10 cellular contexts compared by ENCODE assay signal in the genomic region with DNA sequence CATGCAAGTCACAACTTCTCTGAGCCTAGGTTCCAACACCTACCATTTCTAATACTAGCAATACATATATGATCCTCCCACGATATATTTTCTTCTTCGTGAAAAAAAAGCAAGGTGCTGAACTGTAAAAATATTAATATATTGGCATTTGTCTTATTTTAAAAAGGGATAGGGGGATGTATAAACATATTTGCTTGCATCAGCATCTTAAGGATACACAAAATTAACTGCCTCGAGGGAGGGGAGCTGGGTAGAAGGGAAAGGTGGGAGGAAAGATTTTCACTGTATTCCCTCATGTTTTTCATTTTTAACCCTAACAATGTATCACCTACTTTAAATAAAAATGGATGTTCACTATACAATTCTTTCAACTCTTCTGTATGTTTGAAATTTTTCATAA. TPM values are rescaled to one million over a fixed set of nuclear protein-coding genes. Genes with fewer than 3 reads are reported as not detected.
A peak's percentile ranks its signal among the peaks of the same experiment; 100 is the strongest.
DNase-seq lines count a peak whose midpoint lies in the region; ATAC-seq and TF ChIP-seq lines count a peak whose summit lies in the region.
"Had no signal": no experiment of that assay in that cellular context is flagged by ENCODE, and none has a peak within 500 bp of the region (broad histone marks: within the 10 kb centered on the region; RNA-seq: fewer than 3 reads in every experiment).

No MANE protein-coding gene starts in this region.

- dilution Hi-C loops in mammary epithelial cell (cut with HindIII; ENCODE audit: low sequenced_read_pairs), result no loop called here

- peak overlapping the region; percentile 41 for H3K27ac ChIP-seq in CD4-positive, CD25-positive, alpha-beta regulatory T cell (ENCODE audit: insufficient read depth, low read length, poor library complexity, severe bottlenecking)
- H3K27ac ChIP-seq in KMS-11, result no peak overlapping the region
- H3K27ac ChIP-seq in mammary epithelial cell (ENCODE audit: insufficient read depth, low read depth, low read length), result peak overlapping the region; percentile 92
- H3K27ac ChIP-seq in naive thymus-derived CD4-positive, alpha-beta T cell (ENCODE audit: low read depth, low read length), result peak overlapping the region; percentile 12

- H3K27me3 ChIP-seq in CD4-positive, CD25-positive, alpha-beta regulatory T cell (ENCODE audit: control insufficient read depth, insufficient read depth, low read length), result no peaks in the 10 kb centered on the region
- H3K27me3 ChIP-seq in KMS-11 (ENCODE audit: insufficient read depth, low read depth) (no peaks in the 10 kb centered on the region), mammary epithelial cell (ENCODE audit: insufficient read depth, low read length) (no peaks in the 10 kb centered on the region)
- H3K27me3 ChIP-seq in naive thymus-derived CD4-positive, alpha-beta T cell (ENCODE audit: control insufficient read depth in 2 of 2, insufficient read depth in 2 of 2, low read length in 2 of 2), result no peaks in the 10 kb centered on the region
- H3K27me3 ChIP-seq: ovary, upper lobe of left lung had no signal

- BruUV-seq in mammary epithelial cell (replicated peaks; lab: Mats Ljungman, UMichigan), result TSS peak; percentile 1

- WGBS in mammary epithelial cell (ENCODE audit: low coverage, missing lambda C conversion rate), result 8% methylated on average over 3 of the region's 3 CpGs

- H3K4me1 ChIP-seq in CD4-positive, CD25-positive, alpha-beta regulatory T cell (ENCODE audit: control insufficient read depth, insufficient read depth, low read length, poor library complexity, severe bottlenecking), result peaks cover 35% of the 10 kb centered on the region
- H3K4me1 ChIP-seq in KMS-11 (ENCODE audit: low read depth, poor library complexity, severe bottlenecking) (peaks cover 23% of the 10 kb centered on the region), mammary epithelial cell (ENCODE audit: insufficient read depth, low read length) (peaks cover 27% of the 10 kb centered on the region)
- H3K4me1 ChIP-seq in naive thymus-derived CD4-positive, alpha-beta T cell (ENCODE audit: control insufficient read depth in 2 of 2, insufficient read depth in 2 of 2, low read length in 2 of 2), result peaks cover 8 to 13% of the 10 kb centered on the region in 2 donors

- no peaks in the 10 kb centered on the region for H3K9me3 Mint-ChIP-seq in CD4-positive, CD25-positive, alpha-beta regulatory T cell
- H3K9me3 Mint-ChIP-seq in naive thymus-derived CD4-positive, alpha-beta T cell, result peaks cover 0 to 2% (median 0%) of the 10 kb centered on the region in 11 donors
- H3K9me3 Mint-ChIP-seq in activated CD8-positive, alpha-beta T cell treated with anti-CD3 and anti-CD28 coated beads for 36 hours, result no peaks in the 10 kb centered on the region

- no peaks in the 10 kb centered on the region for H3K27me3 Mint-ChIP-seq in CD4-positive, CD25-positive, alpha-beta regulatory T cell
- H3K27me3 Mint-ChIP-seq in naive thymus-derived CD4-positive, alpha-beta T cell, result no peaks in the 10 kb centered on the region
- no peaks in the 10 kb centered on the region for H3K27me3 Mint-ChIP-seq in activated CD8-positive, alpha-beta T cell treated with anti-CD3 and anti-CD28 coated beads for 36 hours

- H3K9me3 ChIP-seq in CD4-positive, CD25-positive, alpha-beta regulatory T cell (ENCODE audit: control insufficient read depth in 2 of 2, low read length in 2 of 2), result no peaks in the 10 kb centered on the region
- no peaks in the 10 kb centered on the region for H3K9me3 ChIP-seq in mammary epithelial cell (replicated peaks; ENCODE audit: insufficient read depth, low read length)
- H3K9me3 ChIP-seq in naive thymus-derived CD4-positive, alpha-beta T cell (ENCODE audit: control insufficient read depth in 2 of 3, low read length in 3 of 3), result no peaks in the 10 kb centered on the region
- H3K9me3 ChIP-seq: ovary, upper lobe of left lung had no signal

- CTCF ChIA-PET in mammary epithelial cell (lab: Charles Lee; ENCODE audit: low non-redundant PET), result interaction anchor here (0.5 kb wide), 1 partner anchor 36 kb away, joined by 4 read pairs; no protein-coding TSS in a partner anchor
- CTCF ChIA-PET in naive thymus-derived CD4-positive, alpha-beta T cell (lab: Charles Lee), result interaction anchor here (1.0 to 1.4 kb wide), 2 partner anchors 18 to 21 kb away, joined by 3 read pairs; no protein-coding TSS in a partner anchor
- CTCF ChIA-PET in activated CD8-positive, alpha-beta T cell treated with anti-CD3 and anti-CD28 coated beads for 36 hours (lab: Charles Lee), result interaction anchor here (0.7 to 2.1 kb wide), 6 partner anchors 12 to 140 kb away, joined by 3 to 5 read pairs (median 4); no protein-coding TSS in a partner anchor

- peak overlapping the region in 1 of 4 donors; percentile 97 for H3K4me3 Mint-ChIP-seq in CD4-positive, CD25-positive, alpha-beta regulatory T cell
- H3K4me3 Mint-ChIP-seq in naive thymus-derived CD4-positive, alpha-beta T cell, result peak overlapping the region in 4 of 10 donors; percentile 55 to 90 (median 88)
- H3K4me3 Mint-ChIP-seq in activated CD8-positive, alpha-beta T cell treated with anti-CD3 and anti-CD28 coated beads for 36 hours, result no peak overlapping the region

- peaks cover 22% of the 10 kb centered on the region for H3K36me3 Mint-ChIP-seq in CD4-positive, CD25-positive, alpha-beta regulatory T cell
- peaks cover 8 to 24% (median 20%) of the 10 kb centered on the region in 5 donors for H3K36me3 Mint-ChIP-seq in naive thymus-derived CD4-positive, alpha-beta T cell
- peaks cover 22% of the 10 kb centered on the region for H3K36me3 Mint-ChIP-seq in activated CD8-positive, alpha-beta T cell treated with anti-CD3 and anti-CD28 coated beads for 36 hours (ENCODE audit: low read depth)

- H2AFZ ChIP-seq in KMS-11 (ENCODE audit: low read depth) (no peak overlapping the region), mammary epithelial cell (ENCODE audit: low read depth, low read length) (no peak overlapping the region)

- no peak overlapping the region for H3K9ac ChIP-seq in KMS-11
- peak overlapping the region; percentile 69 for H3K9ac ChIP-seq in mammary epithelial cell (ENCODE audit: insufficient read depth, low read length)

- DNase-seq in CD4-positive, CD25-positive, alpha-beta regulatory T cell, result no peak
- DNase-seq in mammary epithelial cell, result no peak
- no peak for DNase-seq in naive thymus-derived CD4-positive, alpha-beta T cell
- DNase-seq in activated CD8-positive, alpha-beta T cell treated with anti-CD3 and anti-CD28 coated beads for 36 hours, result no peak
- DNase-seq in NOMO-1 treated with DMSO at 0.1 percent for 48 hours (lab: John Stamatoyannopoulos, UW; ENCODE audit: unreplicated experiment), result no peak
- DNase-seq in GF-D8 (lab: John Stamatoyannopoulos, UW), result no peak

- H3K4me3 ChIP-seq in CD4-positive, CD25-positive, alpha-beta regulatory T cell (ENCODE audit: low read depth, low read length), result peak overlapping the region; percentile 66
- H3K4me3 ChIP-seq in KMS-11 (IDR thresholded peaks at IDR 0.05; ENCODE audit: insufficient read depth, low read depth, low read length), result no peak overlapping the region
- peak overlapping the region; percentile 64 to 90 (median 68) for H3K4me3 ChIP-seq in mammary epithelial cell (replicated peaks in 1 of 3; ENCODE audit: insufficient read depth in 1 of 3, low read depth in 2 of 3, low read length in 3 of 3)
- H3K4me3 ChIP-seq in naive thymus-derived CD4-positive, alpha-beta T cell (ENCODE audit: low read length), result no peak overlapping the region

- intact Hi-C loops in mammary epithelial cell (cut with micrococcal nuclease), result no loop called here
- intact Hi-C loops in naive thymus-derived CD4-positive, alpha-beta T cell (cut with micrococcal nuclease), result loop anchor here (5.0 to 10.0 kb wide), 4 partner anchors 901 to 1749 kb away; partner anchors contain the start of genes EAF2 (in 1 of the 2), HEG1 (in 1 of the 2), IQCB1 (in 1 of the 2) and KPNA1 (in 1 of the 2)
- intact Hi-C loops in activated CD8-positive, alpha-beta T cell treated with anti-CD3 and anti-CD28 coated beads for 36 hours (cut with micrococcal nuclease), result no loop called here

- in situ Hi-C loops in mammary epithelial cell (cut with MboI; ENCODE audit: low sequenced_read_pairs in 2 of 2), result no loop called here

- H3K79me2 ChIP-seq in KMS-11 (ENCODE audit: insufficient read depth, low read depth), result no peaks in the 10 kb centered on the region; the same call in 1 of the 2 replicates
- H3K79me2 ChIP-seq in mammary epithelial cell (ENCODE audit: insufficient read depth, low read length), result peaks cover 80% of the 10 kb centered on the region

- H3K4me2 ChIP-seq in KMS-11 (peak overlapping the region; percentile 78), mammary epithelial cell (ENCODE audit: insufficient read depth, low read depth, low read length) (peak overlapping the region; percentile 92)

- H4K20me1 ChIP-seq in KMS-11 (ENCODE audit: insufficient read depth) (no peaks in the 10 kb centered on the region), mammary epithelial cell (ENCODE audit: insufficient read depth, low read length) (no peaks in the 10 kb centered on the region)

- H3K36me3 ChIP-seq in CD4-positive, CD25-positive, alpha-beta regulatory T cell (ENCODE audit: control insufficient read depth, insufficient read depth, low read length), result peaks cover 13% of the 10 kb centered on the region
- H3K36me3 ChIP-seq in KMS-11 (ENCODE audit: insufficient read depth), result no peaks in the 10 kb centered on the region
- H3K36me3 ChIP-seq in mammary epithelial cell (ENCODE audit: insufficient read depth, low read length), result peaks cover 10% of the 10 kb centered on the region
- peaks cover 0 to 27% (median 3%) of the 10 kb centered on the region in 3 experiments for H3K36me3 ChIP-seq in naive thymus-derived CD4-positive, alpha-beta T cell (ENCODE audit: control insufficient read depth in 2 of 3, insufficient read depth in 3 of 3, low read length in 3 of 3)
- H3K36me3 ChIP-seq: ovary had no signal

- H3K4me1 Mint-ChIP-seq in CD4-positive, CD25-positive, alpha-beta regulatory T cell, result peaks cover 17 to 32% (median 31%) of the 10 kb centered on the region in 4 donors
- H3K4me1 Mint-ChIP-seq in naive thymus-derived CD4-positive, alpha-beta T cell, result peaks cover 14 to 32% (median 30%) of the 10 kb centered on the region in 7 donors
- peaks cover 24% of the 10 kb centered on the region for H3K4me1 Mint-ChIP-seq in activated CD8-positive, alpha-beta T cell treated with anti-CD3 and anti-CD28 coated beads for 36 hours (ENCODE audit: low read depth)

- POLR2A ChIA-PET in naive thymus-derived CD4-positive, alpha-beta T cell (lab: Charles Lee), result interaction anchor here (1.4 to 2.4 kb wide), 3 partner anchors 8 to 1199 kb away, joined by 3 to 11 read pairs (median 7); partner anchors contain the start of genes FAM162A and SEC22A
- POLR2A ChIA-PET in activated CD8-positive, alpha-beta T cell treated with anti-CD3 and anti-CD28 coated beads for 36 hours (lab: Charles Lee), result interaction anchor here (1.3 kb wide), 1 partner anchor 11 kb away, joined by 6 read pairs; no protein-coding TSS in a partner anchor

- H3K27ac Mint-ChIP-seq in CD4-positive, CD25-positive, alpha-beta regulatory T cell, result peak overlapping the region in 1 of 3 donors; percentile 79
- H3K27ac Mint-ChIP-seq in naive thymus-derived CD4-positive, alpha-beta T cell, result peak overlapping the region in 5 of 9 donors; percentile 40 to 87 (median 77)
- no peak overlapping the region for H3K27ac Mint-ChIP-seq in activated CD8-positive, alpha-beta T cell treated with anti-CD3 and anti-CD28 coated beads for 36 hours

- TF ChIP-seq CTCF in KMS-11 (conservative IDR thresholded peaks at IDR 0.05; ENCODE audit: low read depth, low read length) (no peak), mammary epithelial cell (conservative IDR thresholded peaks at IDR 0.05 in 1 of 2, IDR thresholded peaks at IDR 0.05 in 1 of 2; ENCODE audit: extremely low read depth in 1 of 2, insufficient read depth in 1 of 2, low read depth in 1 of 2, low read length in 2 of 2) (no peak)
- TF ChIP-seq CTCF in activated CD8-positive, alpha-beta T cell treated with anti-CD3 and anti-CD28 coated beads for 36 hours (IDR thresholded peaks at IDR 0.05), result no peak

- ATAC-seq in CD4-positive, CD25-positive, alpha-beta regulatory T cell (ENCODE audit: low read depth in 2 of 2), result no peak
- ATAC-seq in naive thymus-derived CD4-positive, alpha-beta T cell, result no peak
- ATAC-seq in GM21528 (IDR thresholded peaks at IDR 0.05; ENCODE audit: low FRiP score, unreplicated experiment), result no peak
- ATAC-seq in activated CD8-positive, alpha-beta T cell treated with anti-CD3 and anti-CD28 coated beads for 36 hours, result no peak

RNA-seq across cellular contexts. Expression of gene HACD2, which starts 1.3 kb away (rescaled TPM):
- 19.8 TPM for total RNA-seq in CD4-positive, CD25-positive, alpha-beta regulatory T cell
- 10 to 100 TPM; 22.7 to 28.7 (median 27.6) TPM for polyA plus RNA-seq in CD4-positive, CD25-positive, alpha-beta regulatory T cell
- total RNA-seq in mammary epithelial cell, result 100 to 1,000 TPM in 1 of 2 donors, 10 to 100 TPM in 1; 98.5 to 199 TPM
- 74.9 TPM for polyA plus RNA-seq in mammary epithelial cell
- polyA minus RNA-seq in mammary epithelial cell, result 48.9 TPM
- total RNA-seq in naive thymus-derived CD4-positive, alpha-beta T cell, result 10 to 100 TPM; 15.9 to 28.3 (median 24.0) TPM
- polyA plus RNA-seq in naive thymus-derived CD4-positive, alpha-beta T cell, result 10 to 100 TPM; 14.7 to 19.8 TPM
- total RNA-seq in activated CD8-positive, alpha-beta T cell treated with anti-CD3 and anti-CD28 coated beads for 36 hours, result 10 to 100 TPM; 25.1 to 26.9 TPM

Comparison
In these comparisons a context has a peak if more than half of its experiments do, and no peak if none do; other contexts are left out.
1. H3K4me3 ChIP-seq: peak in CD4-positive, CD25-positive, alpha-beta regulatory T cell (single experiment) and mammary epithelial cell (3 of 3); none in KMS-11 (single experiment) and naive thymus-derived CD4-positive, alpha-beta T cell (single experiment).
2. intact Hi-C loops: an anchor here in naive thymus-derived CD4-positive, alpha-beta T cell (5.0 to 10.0 kb wide); none called in mammary epithelial cell and activated CD8-positive, alpha-beta T cell treated with anti-CD3 and anti-CD28 coated beads for 36 hours.